8 cellular contexts compared by ENCODE assay signal in the genomic region with DNA sequence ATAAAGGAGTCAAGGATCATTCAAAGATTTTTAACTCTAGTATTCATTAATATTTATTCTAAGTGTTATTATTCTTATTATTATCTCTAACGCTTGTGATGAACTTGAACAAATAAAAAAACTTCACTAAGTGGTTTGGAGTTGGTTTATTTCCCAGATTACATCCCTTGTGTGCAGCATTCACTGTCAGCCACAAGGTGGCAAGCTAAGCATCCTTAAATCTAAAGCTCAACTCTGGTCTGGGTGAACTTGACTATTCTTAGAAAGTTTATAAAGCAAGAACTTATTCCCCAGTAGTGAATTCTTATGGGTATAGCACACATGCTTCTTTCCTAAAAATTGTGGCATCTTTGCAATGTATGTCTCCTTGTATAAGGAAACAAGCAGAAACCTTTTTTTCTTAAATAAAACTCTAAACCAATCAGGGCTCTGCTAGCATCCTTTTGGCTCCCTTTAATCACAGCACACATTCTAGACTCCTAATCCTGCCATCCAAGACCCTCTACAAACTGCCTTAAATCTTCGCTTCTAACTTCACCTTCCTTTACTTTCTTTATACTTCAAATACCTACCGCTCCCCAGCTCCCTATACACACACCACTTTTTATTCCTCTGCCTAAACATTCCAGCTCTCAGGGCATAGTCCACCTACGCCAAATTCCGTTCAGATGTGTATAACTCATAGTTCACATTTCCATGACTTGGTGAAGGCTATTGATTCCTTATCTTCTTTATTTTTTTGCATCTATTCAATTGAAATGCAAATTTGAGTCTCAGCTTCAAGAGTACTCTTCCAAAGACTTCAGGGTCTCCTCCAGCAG.
A peak's percentile ranks its signal among the peaks of the same experiment; 100 is the strongest.
DNase-seq lines count a peak whose midpoint lies in the region; ATAC-seq and TF ChIP-seq lines count a peak whose summit lies in the region.

No MANE protein-coding gene starts in this region.

- H3K9me3 ChIP-seq in testis, result no peaks in the 10 kb centered on the region
- no peaks in the 10 kb centered on the region for H3K9me3 ChIP-seq in CD8-positive, alpha-beta memory T cell (ENCODE audit: low read length)

- no peak overlapping the region for H3K27ac Mint-ChIP-seq in activated CD8-positive, alpha-beta T cell treated with anti-CD3 and anti-CD28 coated beads, Interleukin-2, amount 10 ng/mL, durations not matched to agents 7 days and 5 days
- no peak overlapping the region for H3K27ac Mint-ChIP-seq in CD8-positive, alpha-beta memory T cell

- no peaks in the 10 kb centered on the region for H3K36me3 Mint-ChIP-seq in activated CD8-positive, alpha-beta T cell treated with anti-CD3 and anti-CD28 coated beads, Interleukin-2, amount 10 ng/mL, durations not matched to agents 7 days and 5 days (ENCODE audit: low read depth)
- H3K36me3 Mint-ChIP-seq in CD8-positive, alpha-beta memory T cell, result no peaks in the 10 kb centered on the region

- H3K36me3 ChIP-seq in testis (ENCODE audit: low read depth, missing control alignments), result no peaks in the 10 kb centered on the region
- H3K36me3 ChIP-seq in CD8-positive, alpha-beta memory T cell (ENCODE audit: insufficient read depth, low read length), result no peaks in the 10 kb centered on the region

- 55 to 69% methylated on average over 5 of the region's 5 CpGs for WGBS in testis, 2 donors

- CTCF ChIA-PET in activated CD8-positive, alpha-beta T cell treated with anti-CD3 and anti-CD28 coated beads, Interleukin-2, amount 10 ng/mL, durations not matched to agents 7 days and 5 days (lab: Charles Lee), result interaction anchor here (1.4 to 1.8 kb wide), 2 partner anchors 17 to 1032 kb away, joined by 5 to 7 read pairs; no protein-coding TSS in a partner anchor
- CTCF ChIA-PET in CD8-positive, alpha-beta memory T cell (lab: Charles Lee), result no interaction called here

- no peak overlapping the region for H3K4me3 Mint-ChIP-seq in activated CD8-positive, alpha-beta T cell treated with anti-CD3 and anti-CD28 coated beads, Interleukin-2, amount 10 ng/mL, durations not matched to agents 7 days and 5 days
- no peak overlapping the region for H3K4me3 Mint-ChIP-seq in CD8-positive, alpha-beta memory T cell

- no peaks in the 10 kb centered on the region for H3K4me1 Mint-ChIP-seq in activated CD8-positive, alpha-beta T cell treated with anti-CD3 and anti-CD28 coated beads, Interleukin-2, amount 10 ng/mL, durations not matched to agents 7 days and 5 days (ENCODE audit: low read depth)
- H3K4me1 Mint-ChIP-seq in CD8-positive, alpha-beta memory T cell, result no peaks in the 10 kb centered on the region

- no peaks in the 10 kb centered on the region for H3K27me3 ChIP-seq in testis
- H3K27me3 ChIP-seq in CD8-positive, alpha-beta memory T cell (ENCODE audit: insufficient read depth, low read length, poor library complexity, severe bottlenecking), result no peaks in the 10 kb centered on the region

- DNase-seq in CMK (ENCODE audit: low read depth), result peak; percentile 8
- DNase-seq in NCI-H1417 (lab: John Stamatoyannopoulos, UW), result peak; percentile 22 to 81 (median 39)
- DNase-seq in activated CD8-positive, alpha-beta T cell treated with anti-CD3 and anti-CD28 coated beads, Interleukin-2, amount 10 ng/mL, durations not matched to agents 7 days and 5 days, result peak; percentile 28
- DNase-seq in hepatic stellate cell (ENCODE audit: low spot score), result peak; percentile 13
- peak; percentile 58 for DNase-seq in testis
- DNase-seq in CD8-positive, alpha-beta memory T cell, result no peak

- TF ChIP-seq POLR2A in testis (IDR thresholded peaks at IDR 0.05), result no peak

- peak; percentile 64 to 84 (median 81) for TF ChIP-seq CTCF in testis (IDR thresholded peaks at IDR 0.05)

- H3K4me1 ChIP-seq in testis, result no peaks in the 10 kb centered on the region
- H3K4me1 ChIP-seq in CD8-positive, alpha-beta memory T cell (ENCODE audit: insufficient read depth, low read length), result no peaks in the 10 kb centered on the region

- H3K9me3 Mint-ChIP-seq in activated CD8-positive, alpha-beta T cell treated with anti-CD3 and anti-CD28 coated beads, Interleukin-2, amount 10 ng/mL, durations not matched to agents 7 days and 5 days (ENCODE audit: insufficient read depth), result no peaks in the 10 kb centered on the region
- H3K9me3 Mint-ChIP-seq in CD8-positive, alpha-beta memory T cell, result peaks cover 3 to 11% (median 8%) of the 10 kb centered on the region in 5 donors

- H3K4me3 ChIP-seq in testis, result no peak overlapping the region
- H3K4me3 ChIP-seq in CD8-positive, alpha-beta memory T cell (ENCODE audit: low read length), result no peak overlapping the region

- H3K27me3 Mint-ChIP-seq in activated CD8-positive, alpha-beta T cell treated with anti-CD3 and anti-CD28 coated beads, Interleukin-2, amount 10 ng/mL, durations not matched to agents 7 days and 5 days (ENCODE audit: low read depth), result no peaks in the 10 kb centered on the region
- H3K27me3 Mint-ChIP-seq in CD8-positive, alpha-beta memory T cell, result peaks cover 0 to 2% of the 10 kb centered on the region in 2 donors

- peak; percentile 98 for ATAC-seq in GM18511 (IDR thresholded peaks at IDR 0.05; ENCODE audit: unreplicated experiment)
- peak; percentile 85 for ATAC-seq in HG02840 (IDR thresholded peaks at IDR 0.05; ENCODE audit: low FRiP score, unreplicated experiment)
- ATAC-seq in activated CD8-positive, alpha-beta T cell treated with anti-CD3 and anti-CD28 coated beads, Interleukin-2, amount 10 ng/mL, durations not matched to agents 7 days and 5 days, result no peak

- intact Hi-C loops in testis (cut with DNase I; ENCODE audit: low total_unique reads), result no loop called here

- POLR2A ChIA-PET in activated CD8-positive, alpha-beta T cell treated with anti-CD3 and anti-CD28 coated beads, Interleukin-2, amount 10 ng/mL, durations not matched to agents 7 days and 5 days (lab: Charles Lee), result no interaction called here
- POLR2A ChIA-PET in CD8-positive, alpha-beta memory T cell (lab: Charles Lee), result no interaction called here

- no peak overlapping the region for H3K27ac ChIP-seq in testis
- H3K27ac ChIP-seq in CD8-positive, alpha-beta memory T cell (ENCODE audit: low read depth, low read length), result no peak overlapping the region

Comparison
In these comparisons a context has a peak if more than half of its experiments do, and no peak if none do; other contexts are left out.
1. DNase-seq: peak in CMK (single experiment), NCI-H1417 (3 of 3), activated CD8-positive, alpha-beta T cell treated with anti-CD3 and anti-CD28 coated beads, Interleukin-2, amount 10 ng/mL, durations not matched to agents 7 days and 5 days (single experiment), hepatic stellate cell (single experiment) and testis (single experiment); none in CD8-positive, alpha-beta memory T cell (0 of 5).